ENCODE assay signal across 2 cellular contexts in genomic region chr5:74384851-74385250, GRCh38.
TF ChIP-seq lines count a peak whose summit lies in the region.

No MANE protein-coding gene starts in this region.

TF ChIP-seq in GM23338, 12 proteins besides CTCF, POLR2A, EP300 and RAD21 (continued from another document):
- no peak for TF ChIP-seq REST (IDR thresholded peaks at IDR 0.05; ENCODE audit: unreplicated experiment)
- TF ChIP-seq EZH2 (IDR thresholded peaks at IDR 0.05; ENCODE audit: low read depth, unreplicated experiment) = no peak

TF ChIP-seq in neural cell, 6 proteins besides CTCF, POLR2A, EP300 and RAD21 (continued from another document):
- TF ChIP-seq SMC3 (conservative IDR thresholded peaks at IDR 0.05; ENCODE audit: poor library complexity) = no peak
TF ChIP-seq in neural cell: peak in this region for 1.
